In genomic region chr10:46597616-46598246, GRCh38 we compare ENCODE assay signal across 8 cellular contexts. TPM values are rescaled to one million over a fixed set of nuclear protein-coding genes. Genes with fewer than 3 reads are reported as not detected.
A peak's percentile ranks its signal among the peaks of the same experiment; 100 is the strongest.
DNase-seq lines count a peak whose midpoint lies in the region; ATAC-seq and TF ChIP-seq lines count a peak whose summit lies in the region.
"Not testable (repeated sequence)": the region's sequence is repeated elsewhere in the genome, so short reads cannot be mapped to it uniquely, and the experiment has no call there.
"Had no signal": no experiment of that assay in that cellular context is flagged by ENCODE, and none has a peak within 500 bp of the region (broad histone marks: within the 10 kb centered on the region; RNA-seq: fewer than 3 reads in every experiment).

No MANE protein-coding gene starts in this region.

- H3K4me3 Mint-ChIP-seq in HFFc6 (peak overlapping the region; percentile 79), osteocyte (ENCODE audit: unreplicated experiment) (peak overlapping the region; percentile 69)
- H3K4me3 Mint-ChIP-seq in activated CD8-positive, alpha-beta T cell treated with anti-CD3 and anti-CD28 coated beads, Interleukin-2, amount 10 ng/mL, durations not matched to agents 7 days and 5 days = peak overlapping the region; percentile 39

- H3K36me3 ChIP-seq in iPS DF 6.9 (ENCODE audit: control insufficient read depth, insufficient read depth, low read length) = not testable (repeated sequence)

- H3K4me1 ChIP-seq in iPS DF 6.9 (ENCODE audit: control insufficient read depth, insufficient read depth, low read length) = not testable (repeated sequence)

- no CpG with 5 or more reads among the region's 44 CpGs for WGBS in iPS DF 6.9 (ENCODE audit: insufficient coverage, insufficient read length)

- H3K27me3 Mint-ChIP-seq in HFFc6 (ENCODE audit: insufficient read depth); activated CD8-positive, alpha-beta T cell treated with anti-CD3 and anti-CD28 coated beads, Interleukin-2, amount 10 ng/mL, durations not matched to agents 7 days and 5 days (ENCODE audit: low read depth); osteocyte (ENCODE audit: unreplicated experiment): not testable (repeated sequence)

- DNase-seq in HFFc6 = peak; percentile 37
- peak; percentile 23 for DNase-seq in activated CD8-positive, alpha-beta T cell treated with anti-CD3 and anti-CD28 coated beads, Interleukin-2, amount 10 ng/mL, durations not matched to agents 7 days and 5 days
- DNase-seq in choroid plexus epithelial cell (ENCODE audit: low read depth); iPS DF 6.9 (ENCODE audit: low read depth, low spot score); osteocyte (ENCODE audit: extremely low spot score, unreplicated experiment): not testable (repeated sequence)

- not testable (repeated sequence) for H3K4me1 Mint-ChIP-seq in HFFc6 (ENCODE audit: low read depth); activated CD8-positive, alpha-beta T cell treated with anti-CD3 and anti-CD28 coated beads, Interleukin-2, amount 10 ng/mL, durations not matched to agents 7 days and 5 days (ENCODE audit: low read depth); osteocyte (ENCODE audit: unreplicated experiment)

- CTCF ChIA-PET in activated CD8-positive, alpha-beta T cell treated with anti-CD3 and anti-CD28 coated beads, Interleukin-2, amount 10 ng/mL, durations not matched to agents 7 days and 5 days (lab: Charles Lee) = not testable (repeated sequence)

- not testable (repeated sequence) for H3K27ac ChIP-seq in iPS DF 6.9 (ENCODE audit: low read length)

- POLR2A ChIA-PET in activated CD8-positive, alpha-beta T cell treated with anti-CD3 and anti-CD28 coated beads, Interleukin-2, amount 10 ng/mL, durations not matched to agents 7 days and 5 days (lab: Charles Lee) = not testable (repeated sequence)

- H3K36me3 Mint-ChIP-seq in HFFc6 (ENCODE audit: low read depth); activated CD8-positive, alpha-beta T cell treated with anti-CD3 and anti-CD28 coated beads, Interleukin-2, amount 10 ng/mL, durations not matched to agents 7 days and 5 days (ENCODE audit: low read depth); osteocyte (ENCODE audit: unreplicated experiment): not testable (repeated sequence)

- ATAC-seq in GM18868 (IDR thresholded peaks at IDR 0.05; ENCODE audit: unreplicated experiment) (peak; percentile 84), HG03565 (IDR thresholded peaks at IDR 0.05; ENCODE audit: unreplicated experiment) (peak; percentile 64)
- ATAC-seq in activated CD8-positive, alpha-beta T cell treated with anti-CD3 and anti-CD28 coated beads, Interleukin-2, amount 10 ng/mL, durations not matched to agents 7 days and 5 days = peak; percentile 82

- peak overlapping the region; percentile 61; the same call in 1 of the 2 replicates for H3K27ac Mint-ChIP-seq in HFFc6
- H3K27ac Mint-ChIP-seq in activated CD8-positive, alpha-beta T cell treated with anti-CD3 and anti-CD28 coated beads, Interleukin-2, amount 10 ng/mL, durations not matched to agents 7 days and 5 days; osteocyte (ENCODE audit: unreplicated experiment): not testable (repeated sequence)

- not testable (repeated sequence) for H3K27me3 ChIP-seq in iPS DF 6.9 (ENCODE audit: control insufficient read depth, insufficient read depth, low read length)

- H3K9me3 ChIP-seq in iPS DF 6.9 (ENCODE audit: control insufficient read depth, insufficient read depth, low read length) = not testable (repeated sequence)

- H3K4me3 ChIP-seq in choroid plexus epithelial cell (ENCODE audit: low read depth, low read length) = peak overlapping the region; percentile 49
- H3K4me3 ChIP-seq in iPS DF 6.9 (ENCODE audit: low read length) = peak overlapping the region; percentile 30; the same call in 1 of the 2 replicates

- TF ChIP-seq CTCF in HFFc6 (IDR thresholded peaks at IDR 0.05); choroid plexus epithelial cell (conservative IDR thresholded peaks at IDR 0.05; ENCODE audit: low read depth, low read length): not testable (repeated sequence)
- TF ChIP-seq CTCF in osteocyte (IDR thresholded peaks at IDR 0.05) = peak; percentile 40

- H3K9me3 Mint-ChIP-seq in HFFc6; activated CD8-positive, alpha-beta T cell treated with anti-CD3 and anti-CD28 coated beads, Interleukin-2, amount 10 ng/mL, durations not matched to agents 7 days and 5 days (ENCODE audit: insufficient read depth); osteocyte (ENCODE audit: unreplicated experiment): not testable (repeated sequence)

RNA-seq across cellular contexts. Expression of gene SYT15, which starts 18.8 kb away (rescaled TPM):
- total RNA-seq in HFFc6 (2021; fragmentation: NEBNext Ultra II Directional; extraction: Animal tissue kit (Norgen Biotek cat#: 25700)) = 1 to 10 TPM in 4 of 6 experiments, under 1 TPM in 2; 0.31 to 3.7 (median 2.9) TPM
- 1 to 10 TPM in 1 of 2 experiments, under 1 TPM in 1; 0.55 to 1.0 TPM for total RNA-seq in activated CD8-positive, alpha-beta T cell treated with anti-CD3 and anti-CD28 coated beads, Interleukin-2, amount 10 ng/mL, durations not matched to agents 7 days and 5 days
- total RNA-seq in osteocyte = 10.3 and 12.5 TPM in 2 replicates

RNA-seq across cellular contexts. Expression of gene GPRIN2, which starts 41.3 kb away (rescaled TPM):
- not detected for total RNA-seq in HFFc6 (2021; fragmentation: NEBNext Ultra II Directional; extraction: Animal tissue kit (Norgen Biotek cat#: 25700))
- total RNA-seq in activated CD8-positive, alpha-beta T cell treated with anti-CD3 and anti-CD28 coated beads, Interleukin-2, amount 10 ng/mL, durations not matched to agents 7 days and 5 days = not detected
- total RNA-seq in osteocyte = 2.5 and 3.4 TPM in 2 replicates
- total RNA-seq: T-helper 1 cell treated with Interleukin-12 subunit alpha and Interleukin-12 subunit beta and Interleukin-4 antibody, amounts not matched to agents 30 ng/mL and 1 ng/mL, for 36 hours had no signal
